8 cellular contexts compared by ENCODE assay signal in the genomic region with DNA sequence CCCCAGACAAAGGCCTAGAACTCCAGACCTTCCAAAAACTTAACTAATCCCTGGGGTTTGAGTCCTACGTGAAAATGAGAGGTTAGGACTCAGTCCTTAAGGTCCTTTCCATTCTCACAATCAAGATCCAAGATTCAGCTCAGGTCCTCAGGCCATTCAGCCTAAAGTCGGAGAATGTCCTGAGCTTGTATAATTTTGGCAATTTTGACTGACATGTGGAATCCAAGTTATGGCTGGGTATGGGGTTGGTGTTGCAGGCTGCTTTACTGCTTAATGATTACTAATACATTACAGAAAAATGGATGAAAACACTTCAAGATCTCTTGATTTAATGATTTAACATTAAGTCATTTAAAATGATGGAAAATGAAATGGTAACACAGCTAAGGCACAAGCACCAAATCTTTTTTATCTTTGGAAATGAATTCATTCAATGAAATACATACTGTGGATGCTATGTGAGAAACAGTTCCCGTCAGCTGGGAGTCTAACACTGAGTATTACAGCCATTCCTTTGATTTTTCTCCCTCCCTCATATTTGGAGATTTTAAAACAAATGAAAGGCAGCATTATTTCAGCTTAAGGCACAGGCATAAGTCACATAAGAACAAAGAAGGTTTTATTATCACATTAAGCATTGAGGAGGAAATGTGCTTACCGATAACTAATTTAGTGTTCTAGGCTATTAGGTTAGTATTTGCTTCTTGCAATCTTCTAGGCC. TPM values are rescaled to one million over a fixed set of nuclear protein-coding genes. Genes with fewer than 3 reads are reported as not detected.
DNase-seq lines count a peak whose midpoint lies in the region; ATAC-seq and TF ChIP-seq lines count a peak whose summit lies in the region.

No MANE protein-coding gene starts in this region.

- H3K4me1 ChIP-seq in body of pancreas (peaks cover 45% of the 10 kb centered on the region), muscle layer of duodenum (ENCODE audit: control insufficient read depth in 1 of 2, insufficient read depth in 2 of 2, low read length in 2 of 2) (peaks cover 3 to 7% of the 10 kb centered on the region in 2 donors)

- H3K4me3 ChIP-seq in HFF-Myc (replicated peaks; ENCODE audit: low read depth, low read length) (peak overlapping the region; percentile 74), body of pancreas (peak overlapping the region; percentile 39 to 46), muscle layer of duodenum (ENCODE audit: low read depth in 1 of 2, low read length in 2 of 2) (peak overlapping the region; percentile 65 to 86)

- ATAC-seq in body of pancreas, result no peak
- no peak for ATAC-seq in GM21360 (IDR thresholded peaks at IDR 0.05; ENCODE audit: unreplicated experiment)

- H3K27ac ChIP-seq in 22Rv1 (peak overlapping the region; percentile 90), body of pancreas (peak overlapping the region; percentile 47 to 93 (median 90)), muscle layer of duodenum (ENCODE audit: low read length) (peak overlapping the region; percentile 86)

- 11 to 16% methylated on average over 4 of the region's 4 CpGs for WGBS in body of pancreas, 2 donors

- intact Hi-C loops in body of pancreas (cut with DNase I), result no loop called here

- H3K36me3 ChIP-seq in body of pancreas (replicated peaks in 1 of 2; ENCODE audit: insufficient read depth in 1 of 2, low read depth in 2 of 2) (no peaks in the 10 kb centered on the region), muscle layer of duodenum (ENCODE audit: control insufficient read depth in 1 of 2, insufficient read depth in 2 of 2, low read length in 2 of 2) (no peaks in the 10 kb centered on the region)

- no peak for DNase-seq in HFF-Myc (ENCODE audit: extremely low read depth, low read depth)
- DNase-seq in body of pancreas, result no peak
- DNase-seq in T-helper 9 cell, result no peak
- no peak for DNase-seq in Ammon's horn (ENCODE audit: low spot score)
- no peak for DNase-seq in germinal center (ENCODE audit: low spot score)

- H3K27me3 ChIP-seq in body of pancreas (no peaks in the 10 kb centered on the region), muscle layer of duodenum (ENCODE audit: low read depth, low read length) (no peaks in the 10 kb centered on the region)

- TF ChIP-seq POLR2A in body of pancreas (IDR thresholded peaks at IDR 0.05), result no peak

- TF ChIP-seq CTCF in 22Rv1 (IDR thresholded peaks at IDR 0.05), result no peak
- no peak for TF ChIP-seq CTCF in HFF-Myc (IDR thresholded peaks at IDR 0.05; ENCODE audit: low read depth, low read length, missing control alignments)
- no peak for TF ChIP-seq CTCF in body of pancreas (IDR thresholded peaks at IDR 0.05)

- H3K9me3 ChIP-seq in body of pancreas (no peaks in the 10 kb centered on the region), muscle layer of duodenum (ENCODE audit: control insufficient read depth in 1 of 2, low read length in 2 of 2) (no peaks in the 10 kb centered on the region)

RNA-seq across cellular contexts. Expression of a gene that starts 1.3 kb away (rescaled TPM):
- total RNA-seq in body of pancreas, result 10 to 100 TPM; 16.2 to 30.6 TPM
